ENCODE assay signal across 10 cellular contexts in genomic region chr2:208252766-208253492, GRCh38. TPM values are rescaled to one million over a fixed set of nuclear protein-coding genes. Genes with fewer than 3 reads are reported as not detected.
DNase-seq lines count a peak whose midpoint lies in the region; ATAC-seq and TF ChIP-seq lines count a peak whose summit lies in the region.
"Had no signal": no experiment of that assay in that cellular context is flagged by ENCODE, and none has a peak within 500 bp of the region (broad histone marks: within the 10 kb centered on the region; RNA-seq: fewer than 3 reads in every experiment).

No MANE protein-coding gene starts in this region.

- TF ChIP-seq CTCF in activated B cell treated with CpG ODN at 0.5 μM for 24 hours (IDR thresholded peaks at IDR 0.05) (no peak), stomach (IDR thresholded peaks at IDR 0.05) (no peak)

- H3K4me1 ChIP-seq in iPS-15b (ENCODE audit: control insufficient read depth, insufficient read depth, low read length) (peaks cover 16% of the 10 kb centered on the region), stomach (peaks cover 15 to 74% (median 47%) of the 10 kb centered on the region in 4 donors)

- no peak overlapping the region for H3K27ac Mint-ChIP-seq in activated CD4-positive, alpha-beta T cell treated with anti-CD3 and anti-CD28 coated beads, Interleukin-2, amount 10 ng/mL, durations not matched to agents 7 days and 5 days
- peak overlapping the region; percentile 73 for H3K27ac Mint-ChIP-seq in activated B cell treated with CpG ODN at 0.5 μM for 24 hours

- peak overlapping the region; percentile 98 for H3K4me3 ChIP-seq in iPS-15b (ENCODE audit: low read depth, low read length)
- H3K4me3 ChIP-seq in stomach, result peak overlapping the region; percentile 76 to 94 (median 90)

- H3K4me3 Mint-ChIP-seq in activated CD4-positive, alpha-beta T cell treated with anti-CD3 and anti-CD28 coated beads, Interleukin-2, amount 10 ng/mL, durations not matched to agents 7 days and 5 days, result peak overlapping the region; percentile 92
- H3K4me3 Mint-ChIP-seq in activated B cell treated with CpG ODN at 0.5 μM for 24 hours, result peak overlapping the region; percentile 100

- intact Hi-C loops in activated B cell treated with CpG ODN at 0.5 μM for 24 hours (cut with micrococcal nuclease) (loop anchor here (5.0 to 10.0 kb wide), 2 partner anchors 1272 to 1749 kb away; partner anchors contain the start of gene RPE), stomach (cut with DNase I; ENCODE audit: low total_unique reads) (no loop called here)

- no peaks in the 10 kb centered on the region for H3K9me3 Mint-ChIP-seq in activated CD4-positive, alpha-beta T cell treated with anti-CD3 and anti-CD28 coated beads, Interleukin-2, amount 10 ng/mL, durations not matched to agents 7 days and 5 days
- no peaks in the 10 kb centered on the region for H3K9me3 Mint-ChIP-seq in activated B cell treated with CpG ODN at 0.5 μM for 24 hours

- peaks cover 36% of the 10 kb centered on the region for H3K36me3 Mint-ChIP-seq in activated CD4-positive, alpha-beta T cell treated with anti-CD3 and anti-CD28 coated beads, Interleukin-2, amount 10 ng/mL, durations not matched to agents 7 days and 5 days (ENCODE audit: low read depth)
- peaks cover 61% of the 10 kb centered on the region for H3K36me3 Mint-ChIP-seq in activated B cell treated with CpG ODN at 0.5 μM for 24 hours (ENCODE audit: low read depth)

- H3K36me3 ChIP-seq in iPS-15b (ENCODE audit: control insufficient read depth, insufficient read depth, low read length) (peaks cover 17% of the 10 kb centered on the region), stomach (peaks cover 8 to 44% (median 42%) of the 10 kb centered on the region in 4 donors)

- 46 to 72% (median 63%) methylated on average over 2 of the region's 2 CpGs for WGBS in stomach, 5 donors

- H3K27me3 Mint-ChIP-seq in activated CD4-positive, alpha-beta T cell treated with anti-CD3 and anti-CD28 coated beads, Interleukin-2, amount 10 ng/mL, durations not matched to agents 7 days and 5 days, result no peaks in the 10 kb centered on the region
- no peaks in the 10 kb centered on the region for H3K27me3 Mint-ChIP-seq in activated B cell treated with CpG ODN at 0.5 μM for 24 hours

- POLR2A ChIA-PET in activated CD4-positive, alpha-beta T cell treated with anti-CD3 and anti-CD28 coated beads, Interleukin-2, amount 10 ng/mL, durations not matched to agents 7 days and 5 days (lab: Charles Lee), result no interaction called here
- POLR2A ChIA-PET in activated B cell treated with CpG ODN at 0.5 μM for 24 hours (lab: Charles Lee) (interaction anchor here (0.6 to 5.2 kb wide), 5 partner anchors 13 to 68 kb away, joined by 3 to 74 read pairs (median 8); partner anchors contain the start of gene PIKFYVE), HEK293T (lab: Yijun Ruan, JAX) (no interaction called here)

- no peak for DNase-seq in activated CD4-positive, alpha-beta T cell treated with anti-CD3 and anti-CD28 coated beads, Interleukin-2, amount 10 ng/mL, durations not matched to agents 7 days and 5 days
- no peak for DNase-seq in activated CD4-positive, alpha-beta T cell treated with anti-CD3 and anti-CD28 coated beads for 4 hours
- DNase-seq in activated B cell treated with CpG ODN at 0.5 μM for 24 hours, result no peak
- no peak for DNase-seq in stomach
- DNase-seq in HEK293T (ENCODE audit: extremely low spot score), result no peak
- DNase-seq: COR-L47, NCI-H187 treated with DMSO at 0.1 percent for 48 hours had no signal

- no peak overlapping the region for H3K9ac ChIP-seq in iPS-15b (ENCODE audit: low read depth, low read length)

- H3K9me3 ChIP-seq in iPS-15b (ENCODE audit: control insufficient read depth, insufficient read depth, low read length) (no peaks in the 10 kb centered on the region), stomach (no peaks in the 10 kb centered on the region)

- ATAC-seq in activated B cell treated with CpG ODN at 0.5 μM for 24 hours (ENCODE audit: low read depth) (no peak), HG02623 (IDR thresholded peaks at IDR 0.05; ENCODE audit: unreplicated experiment) (no peak), GM21619 (IDR thresholded peaks at IDR 0.05; ENCODE audit: unreplicated experiment) (no peak)

- peak overlapping the region; percentile 72 to 89 (median 80) for H3K27ac ChIP-seq in stomach

- H3K4me1 Mint-ChIP-seq in activated CD4-positive, alpha-beta T cell treated with anti-CD3 and anti-CD28 coated beads, Interleukin-2, amount 10 ng/mL, durations not matched to agents 7 days and 5 days, result peaks cover 40% of the 10 kb centered on the region
- H3K4me1 Mint-ChIP-seq in activated B cell treated with CpG ODN at 0.5 μM for 24 hours, result peaks cover 50% of the 10 kb centered on the region

- CTCF ChIA-PET in activated CD4-positive, alpha-beta T cell treated with anti-CD3 and anti-CD28 coated beads, Interleukin-2, amount 10 ng/mL, durations not matched to agents 7 days and 5 days (lab: Charles Lee), result interaction anchor here (1.1 to 4.9 kb wide), 4 partner anchors 8 to 17 kb away, joined by 3 to 28 read pairs (median 15); partner anchors contain the start of gene PIKFYVE
- CTCF ChIA-PET in activated B cell treated with CpG ODN at 0.5 μM for 24 hours (lab: Charles Lee) (interaction anchor here (0.7 to 6.2 kb wide), 7 partner anchors 12 to 507 kb away, joined by 3 to 86 read pairs (median 3); partner anchors contain the start of gene PIKFYVE), HEK293T (lab: Yijun Ruan, JAX) (interaction anchor here (2.3 to 2.5 kb wide), 2 partner anchors 77 to 151 kb away, joined by 12 to 15 read pairs; no protein-coding TSS in a partner anchor)

- H3K27me3 ChIP-seq in iPS-15b (ENCODE audit: control insufficient read depth, insufficient read depth, low read length) (no peaks in the 10 kb centered on the region), stomach (no peaks in the 10 kb centered on the region)

- no peak for TF ChIP-seq POLR2A in stomach (IDR thresholded peaks at IDR 0.05)

- TF ChIP-seq EP300 in stomach (IDR thresholded peaks at IDR 0.05), result no peak

TF ChIP-seq in HEK293T, 16 proteins besides CTCF, POLR2A, EP300 and RAD21:
- TF ChIP-seq CTBP1 (IDR thresholded peaks at IDR 0.05; ENCODE audit: borderline replicate concordance) (no peak), PKNOX1 (IDR thresholded peaks at IDR 0.05) (no peak), L3MBTL2 (conservative IDR thresholded peaks at IDR 0.05) (no peak), FOXM1 (IDR thresholded peaks at IDR 0.05; ENCODE audit: borderline replicate concordance) (no peak), LEF1 (IDR thresholded peaks at IDR 0.05; ENCODE audit: borderline replicate concordance) (no peak), BHLHE40 (IDR thresholded peaks at IDR 0.05; ENCODE audit: borderline replicate concordance) (no peak), ZNF384 (IDR thresholded peaks at IDR 0.05) (no peak), FOXA1 (IDR thresholded peaks at IDR 0.05) (no peak), HDGF (IDR thresholded peaks at IDR 0.05; ENCODE audit: borderline replicate concordance) (no peak), ELF4 (IDR thresholded peaks at IDR 0.05) (no peak), TARDBP (IDR thresholded peaks at IDR 0.05) (no peak), NFRKB (IDR thresholded peaks at IDR 0.05) (no peak), SUZ12 (IDR thresholded peaks at IDR 0.05) (no peak), ARNT (IDR thresholded peaks at IDR 0.05) (no peak), SP1 (IDR thresholded peaks at IDR 0.05) (no peak)

RNA-seq across cellular contexts. Expression of gene IDH1, which starts 1.9 kb away (rescaled TPM):
- total RNA-seq in activated CD4-positive, alpha-beta T cell treated with anti-CD3 and anti-CD28 coated beads, Interleukin-2, amount 10 ng/mL, durations not matched to agents 7 days and 5 days, result 10 to 100 TPM; 25.1 to 27.3 TPM
- total RNA-seq in activated B cell treated with CpG ODN at 0.5 μM for 24 hours (36.9 and 46.6 TPM in 2 replicates), stomach (100 to 1,000 TPM in 2 of 5 donors, 10 to 100 TPM in 3; 18.1 to 106 (median 100.0) TPM)
- polyA plus RNA-seq in stomach, result 10 to 100 TPM; 47.9 to 76.0 (median 70.9) TPM

RNA-seq across cellular contexts. Expression of gene PIKFYVE, which starts 13.1 kb away (rescaled TPM):
- 10 to 100 TPM; 32.7 to 34.7 TPM for total RNA-seq in activated CD4-positive, alpha-beta T cell treated with anti-CD3 and anti-CD28 coated beads, Interleukin-2, amount 10 ng/mL, durations not matched to agents 7 days and 5 days
- total RNA-seq in activated B cell treated with CpG ODN at 0.5 μM for 24 hours (92.2 and 106 TPM in 2 replicates), stomach (10 to 100 TPM; 14.0 to 42.8 (median 32.6) TPM)
- polyA plus RNA-seq in stomach, result 1 to 10 TPM; 3.0 to 4.5 (median 3.7) TPM
